ENCODE assay signal across 21 cellular contexts in the genomic region with DNA sequence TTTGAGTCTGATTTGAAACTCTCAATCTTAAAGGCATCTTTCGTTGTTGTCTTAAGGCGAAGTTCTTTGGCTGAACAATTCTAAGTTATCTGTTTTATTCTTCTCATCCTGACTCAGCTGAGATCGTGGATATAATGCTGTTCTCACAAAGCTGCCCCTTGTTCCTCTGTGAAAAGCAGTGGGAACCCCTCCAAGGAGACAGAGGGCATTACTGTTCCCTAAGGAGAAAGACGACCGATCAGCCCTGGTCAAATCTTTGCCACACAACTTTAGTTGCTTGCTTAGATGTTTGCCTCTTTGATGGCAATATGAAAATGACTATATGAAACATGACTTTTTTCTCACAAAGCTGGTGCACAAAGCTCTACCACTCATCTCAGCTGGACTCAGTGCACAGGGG.
"Had no signal": no experiment of that assay in that cellular context is flagged by ENCODE, and none has a peak within 500 bp of the region (broad histone marks: within the 10 kb centered on the region; RNA-seq: fewer than 3 reads in every experiment).

No MANE protein-coding gene starts in this region.

- H3K79me2 ChIP-seq: parathyroid adenoma had no signal

- H3K4me3 Mint-ChIP-seq: activated CD4-positive, alpha-beta T cell treated with anti-CD3 and anti-CD28 coated beads, Interleukin-2, amount 10 ng/mL, durations not matched to agents 7 days and 5 days; activated CD8-positive, alpha-beta T cell treated with anti-CD3 and anti-CD28 coated beads, Interleukin-2, amount 10 ng/mL, durations not matched to agents 7 days and 5 days; activated naive CD4-positive, alpha-beta T cell treated with anti-CD3 and anti-CD28 coated beads, Interleukin-2, amount 10 ng/mL, durations not matched to agents 7 days and 5 days; activated naive CD8-positive, alpha-beta T cell treated with anti-CD3 and anti-CD28 coated beads, Interleukin-2, amount 50 U/mL, for 24 hours; activated T-cell treated with anti-CD3 and anti-CD28 coated beads, Interleukin-2, amount 50 U/mL, for 24 hours; dendritic cell treated with granulocyte-macrophage colony-stimulating factor and Interleukin-4, amounts not matched to agents 40 ng/mL and 50 ng/mL, for 4 days; effector memory CD8-positive, alpha-beta T cell; naive thymus-derived CD8-positive, alpha-beta T cell; stimulated activated memory B cell treated with anti-CD40 and anti-IgM and Interleukin-4, amounts not matched to agents 10 μg/mL and 1 μg/mL and 100 μg/mL, for 72 hours had no signal

- ATAC-seq: activated CD4-positive, CD25-positive, alpha-beta regulatory T cell treated with anti-CD3 and anti-CD28 coated beads, Interleukin-2, amount 50 U/mL, for 24 hours; activated CD8-positive, alpha-beta T cell treated with anti-CD3 and anti-CD28 coated beads, Interleukin-2, amount 10 ng/mL, durations not matched to agents 7 days and 5 days; activated naive CD8-positive, alpha-beta T cell treated with anti-CD3 and anti-CD28 coated beads, Interleukin-2, amount 50 U/mL, for 24 hours; effector memory CD8-positive, alpha-beta T cell; naive thymus-derived CD8-positive, alpha-beta T cell; stimulated activated memory B cell treated with anti-CD40 and anti-IgM and Interleukin-4, amounts not matched to agents 10 μg/mL and 1 μg/mL and 100 μg/mL, for 72 hours had no signal

- H3K9me3 Mint-ChIP-seq: activated CD4-positive, alpha-beta T cell treated with anti-CD3 and anti-CD28 coated beads, Interleukin-2, amount 10 ng/mL, durations not matched to agents 7 days and 5 days; activated naive CD4-positive, alpha-beta T cell treated with anti-CD3 and anti-CD28 coated beads, Interleukin-2, amount 10 ng/mL, durations not matched to agents 7 days and 5 days; activated naive CD8-positive, alpha-beta T cell treated with anti-CD3 and anti-CD28 coated beads, Interleukin-2, amount 50 U/mL, for 24 hours; activated T-cell treated with anti-CD3 and anti-CD28 coated beads, Interleukin-2, amount 50 U/mL, for 24 hours; dendritic cell treated with granulocyte-macrophage colony-stimulating factor and Interleukin-4, amounts not matched to agents 40 ng/mL and 50 ng/mL, for 4 days; stimulated activated memory B cell treated with anti-CD40 and anti-IgM and Interleukin-4, amounts not matched to agents 10 μg/mL and 1 μg/mL and 100 μg/mL, for 72 hours had no signal

- FAIRE-seq: astrocyte, bronchial epithelial cell, urothelium cell line had no signal

- H3K27me3 Mint-ChIP-seq: activated CD4-positive, alpha-beta T cell treated with anti-CD3 and anti-CD28 coated beads, Interleukin-2, amount 10 ng/mL, durations not matched to agents 7 days and 5 days; activated naive CD4-positive, alpha-beta T cell treated with anti-CD3 and anti-CD28 coated beads, Interleukin-2, amount 10 ng/mL, durations not matched to agents 7 days and 5 days; activated naive CD8-positive, alpha-beta T cell treated with anti-CD3 and anti-CD28 coated beads, Interleukin-2, amount 50 U/mL, for 24 hours; activated T-cell treated with anti-CD3 and anti-CD28 coated beads, Interleukin-2, amount 50 U/mL, for 24 hours; dendritic cell treated with granulocyte-macrophage colony-stimulating factor and Interleukin-4, amounts not matched to agents 40 ng/mL and 50 ng/mL, for 4 days; effector memory CD8-positive, alpha-beta T cell; naive thymus-derived CD8-positive, alpha-beta T cell; stimulated activated memory B cell treated with anti-CD40 and anti-IgM and Interleukin-4, amounts not matched to agents 10 μg/mL and 1 μg/mL and 100 μg/mL, for 72 hours had no signal

- H2AFZ ChIP-seq: parathyroid adenoma had no signal

- H3K27ac Mint-ChIP-seq: activated CD4-positive, alpha-beta T cell treated with anti-CD3 and anti-CD28 coated beads, Interleukin-2, amount 10 ng/mL, durations not matched to agents 7 days and 5 days; activated CD8-positive, alpha-beta T cell treated with anti-CD3 and anti-CD28 coated beads, Interleukin-2, amount 10 ng/mL, durations not matched to agents 7 days and 5 days; activated naive CD4-positive, alpha-beta T cell treated with anti-CD3 and anti-CD28 coated beads, Interleukin-2, amount 10 ng/mL, durations not matched to agents 7 days and 5 days; activated naive CD8-positive, alpha-beta T cell treated with anti-CD3 and anti-CD28 coated beads, Interleukin-2, amount 50 U/mL, for 24 hours; activated T-cell treated with anti-CD3 and anti-CD28 coated beads, Interleukin-2, amount 50 U/mL, for 24 hours; dendritic cell treated with granulocyte-macrophage colony-stimulating factor and Interleukin-4, amounts not matched to agents 40 ng/mL and 50 ng/mL, for 4 days; effector memory CD8-positive, alpha-beta T cell; naive thymus-derived CD8-positive, alpha-beta T cell; stimulated activated memory B cell treated with anti-CD40 and anti-IgM and Interleukin-4, amounts not matched to agents 10 μg/mL and 1 μg/mL and 100 μg/mL, for 72 hours had no signal

- H3K36me3 ChIP-seq: esophagus squamous epithelium, left ventricle myocardium inferior, neutrophil, sigmoid colon, tibial artery had no signal

- H3K4me1 ChIP-seq: esophagus squamous epithelium, left ventricle myocardium inferior, parathyroid adenoma, sigmoid colon, tibial artery had no signal

- H3K9me3 ChIP-seq: esophagus squamous epithelium, left ventricle myocardium inferior, neutrophil, sigmoid colon, tibial artery had no signal

- H3K27ac ChIP-seq: esophagus squamous epithelium, left ventricle myocardium inferior, neutrophil, parathyroid adenoma, sigmoid colon, tibial artery had no signal

- DNase-seq: activated CD4-positive, alpha-beta T cell treated with anti-CD3 and anti-CD28 coated beads, Interleukin-2, amount 10 ng/mL, durations not matched to agents 7 days and 5 days; activated CD8-positive, alpha-beta T cell treated with anti-CD3 and anti-CD28 coated beads, Interleukin-2, amount 10 ng/mL, durations not matched to agents 7 days and 5 days; activated naive CD4-positive, alpha-beta T cell treated with anti-CD3 and anti-CD28 coated beads, Interleukin-2, amount 10 ng/mL, durations not matched to agents 7 days and 5 days; activated naive CD8-positive, alpha-beta T cell treated with anti-CD3 and anti-CD28 coated beads, Interleukin-2, amount 50 U/mL, for 24 hours; activated T-cell treated with anti-CD3 and anti-CD28 coated beads, Interleukin-2, amount 50 U/mL, for 24 hours; effector memory CD8-positive, alpha-beta T cell; esophagus squamous epithelium; left ventricle myocardium inferior; mammary epithelial cell; naive thymus-derived CD8-positive, alpha-beta T cell; sigmoid colon; stimulated activated CD4-positive, alpha-beta T cell treated with anti-CD3 and anti-CD28 coated beads, Interleukin-4, amount 100 ng/mL, for 24 hours; tibial artery had no signal

- H3K36me3 Mint-ChIP-seq: activated naive CD4-positive, alpha-beta T cell treated with anti-CD3 and anti-CD28 coated beads, Interleukin-2, amount 10 ng/mL, durations not matched to agents 7 days and 5 days; naive thymus-derived CD8-positive, alpha-beta T cell; stimulated activated memory B cell treated with anti-CD40 and anti-IgM and Interleukin-4, amounts not matched to agents 10 μg/mL and 1 μg/mL and 100 μg/mL, for 72 hours had no signal

- H3K4me3 ChIP-seq: esophagus squamous epithelium, left ventricle myocardium inferior, sigmoid colon, tibial artery had no signal

- H3K4me1 Mint-ChIP-seq: activated CD4-positive, alpha-beta T cell treated with anti-CD3 and anti-CD28 coated beads, Interleukin-2, amount 10 ng/mL, durations not matched to agents 7 days and 5 days; activated naive CD4-positive, alpha-beta T cell treated with anti-CD3 and anti-CD28 coated beads, Interleukin-2, amount 10 ng/mL, durations not matched to agents 7 days and 5 days; activated naive CD8-positive, alpha-beta T cell treated with anti-CD3 and anti-CD28 coated beads, Interleukin-2, amount 50 U/mL, for 24 hours; naive thymus-derived CD8-positive, alpha-beta T cell; stimulated activated memory B cell treated with anti-CD40 and anti-IgM and Interleukin-4, amounts not matched to agents 10 μg/mL and 1 μg/mL and 100 μg/mL, for 72 hours had no signal

- H3K9ac ChIP-seq: parathyroid adenoma had no signal

- H3K27me3 ChIP-seq: esophagus squamous epithelium, neutrophil, sigmoid colon, tibial artery had no signal
